9 cellular contexts compared by ENCODE assay signal in the genomic region with DNA sequence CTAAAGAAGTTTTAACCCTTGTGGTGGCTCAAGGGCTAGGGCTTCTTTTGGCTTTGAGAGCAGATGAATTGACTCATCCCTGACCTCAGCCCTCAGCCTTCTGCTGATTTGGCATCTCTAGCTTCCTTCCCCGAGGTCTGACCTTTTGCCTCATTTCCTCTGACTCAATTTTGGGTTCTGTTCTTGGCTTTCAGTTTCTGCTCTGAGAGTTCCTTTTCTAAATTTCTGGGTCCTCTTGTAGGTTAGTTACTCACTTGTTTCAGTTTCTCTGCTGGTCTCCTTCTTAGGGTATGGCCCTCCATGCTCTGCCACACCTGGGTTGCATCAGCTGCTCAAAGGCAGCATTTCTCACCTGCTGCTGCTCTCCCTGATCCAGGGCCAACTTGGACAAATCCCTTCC. TPM values are rescaled to one million over a fixed set of nuclear protein-coding genes. Genes with fewer than 3 reads are reported as not detected.
DNase-seq lines count a peak whose midpoint lies in the region; ATAC-seq, FAIRE-seq and TF ChIP-seq lines count a peak whose summit lies in the region.
"Had no signal": no experiment of that assay in that cellular context is flagged by ENCODE, and none has a peak within 500 bp of the region (broad histone marks: within the 10 kb centered on the region; RNA-seq: fewer than 3 reads in every experiment).

No MANE protein-coding gene starts in this region.

- H3K14ac ChIP-seq in H1 (ENCODE audit: insufficient read length) = no peak overlapping the region

- no peak overlapping the region for H3K27ac ChIP-seq in H1 (ENCODE audit: low read depth, low read length)
- no peak overlapping the region for H3K27ac ChIP-seq in pancreas
- H3K27ac ChIP-seq in thyroid gland = no peak overlapping the region
- H3K27ac ChIP-seq: VCaP had no signal

- no peak for TF ChIP-seq EP300 in H1 (IDR thresholded peaks at IDR 0.05; ENCODE audit: borderline replicate concordance in 1 of 2, low read depth in 2 of 2, low read length in 2 of 2)

- peak overlapping the region; percentile 87 for H3K27ac Mint-ChIP-seq in T-helper 17 cell

- H2BK20ac ChIP-seq in H1 (ENCODE audit: low read length) = no peak overlapping the region

- no peaks in the 10 kb centered on the region for H3K9me3 ChIP-seq in T-helper 17 cell (ENCODE audit: control insufficient read depth, low read length, poor library complexity, severe bottlenecking)
- no peaks in the 10 kb centered on the region for H3K9me3 ChIP-seq in H1 (ENCODE audit: insufficient read depth in 2 of 2, low read depth in 1 of 2, low read length in 1 of 2)
- no peaks in the 10 kb centered on the region for H3K9me3 ChIP-seq in pancreas
- no peaks in the 10 kb centered on the region for H3K9me3 ChIP-seq in thyroid gland

- WGBS in H1 (ENCODE audit: extremely low coverage in 1 of 2, insufficient coverage in 1 of 2, insufficient read length in 1 of 2, insufficient replicate concordance in 2 of 2, low coverage in 1 of 2, low lambda C conversion rate in 2 of 2, missing lambda C conversion rate in 1 of 2), 2 experiments = 88% methylated on average over 1 of the region's 1 CpG; no CpG with 5 or more reads in 1 of the 2 experiments
- WGBS in pancreas, 2 donors = 56 to 80% methylated on average over 1 of the region's 1 CpG
- WGBS in thyroid gland, 2 donors = 28 to 44% methylated on average over 1 of the region's 1 CpG

- peaks cover 7% of the 10 kb centered on the region for H3K27me3 Mint-ChIP-seq in T-helper 17 cell

- H3K79me1 ChIP-seq in H1 (ENCODE audit: low read depth, low read length) = no peaks in the 10 kb centered on the region

- no peak overlapping the region for H2BK120ac ChIP-seq in H1 (replicated peaks; ENCODE audit: low read depth, low read length)

- no peaks in the 10 kb centered on the region for H3K23me2 ChIP-seq in H1 (ENCODE audit: low read depth, low read length)

- H3K23ac ChIP-seq in H1 (ENCODE audit: insufficient read length) = no peak overlapping the region

- peak overlapping the region; percentile 63 for H3K4me3 Mint-ChIP-seq in T-helper 17 cell

- no peak overlapping the region for H3K4me3 ChIP-seq in GM06990 (replicated peaks; ENCODE audit: low read depth, low read length)
- no peak overlapping the region for H3K4me3 ChIP-seq in H1 (ENCODE audit: extremely low read depth in 1 of 4, insufficient read depth in 2 of 4, low read depth in 3 of 4, low read length in 4 of 4)
- no peak overlapping the region for H3K4me3 ChIP-seq in pancreas
- H3K4me3 ChIP-seq in thyroid gland (replicated peaks in 1 of 3) = no peak overlapping the region

- intact Hi-C loops in pancreas (cut with DNase I) (no loop called here), thyroid gland (cut with DNase I) (no loop called here)

- H2BK12ac ChIP-seq in H1 (ENCODE audit: low read depth, low read length) = peak overlapping the region; percentile 22; the same call in 1 of the 2 replicates

- H4K91ac ChIP-seq in H1 (replicated peaks; ENCODE audit: insufficient read length, low read length) = no peak overlapping the region

- no peak overlapping the region for H3K4me2 ChIP-seq in H1 (ENCODE audit: insufficient read depth in 1 of 2, low read depth in 2 of 2, low read length in 2 of 2)

- H3K36me3 ChIP-seq in GM06990 (ENCODE audit: control insufficient read depth, insufficient read depth, low read length) = no peaks in the 10 kb centered on the region
- no peaks in the 10 kb centered on the region for H3K36me3 ChIP-seq in H1 (ENCODE audit: control insufficient read depth in 2 of 4, insufficient read depth in 4 of 4, low read length in 3 of 4)
- no peaks in the 10 kb centered on the region for H3K36me3 ChIP-seq in pancreas
- H3K36me3 ChIP-seq in thyroid gland = no peaks in the 10 kb centered on the region

- peaks cover 5% of the 10 kb centered on the region for H3K4me1 Mint-ChIP-seq in T-helper 17 cell

- TF ChIP-seq CTCF in GM06990 (IDR thresholded peaks at IDR 0.05; ENCODE audit: insufficient read depth, low read length, poor library complexity, severe bottlenecking) = no peak
- no peak for TF ChIP-seq CTCF in H1 (IDR thresholded peaks at IDR 0.05; ENCODE audit: control extremely low read depth in 1 of 3, insufficient read depth in 1 of 3, low read depth in 1 of 3, low read length in 3 of 3)
- TF ChIP-seq CTCF in pancreas (IDR thresholded peaks at IDR 0.05) = no peak
- TF ChIP-seq CTCF in thyroid gland (IDR thresholded peaks at IDR 0.05) = no peak

- H2AFZ ChIP-seq in H1 (ENCODE audit: low read length) = peak overlapping the region; percentile 87

- H4K8ac ChIP-seq in H1 (ENCODE audit: extremely low read depth, insufficient read depth, low read length) = no peak overlapping the region

- H3K4me1 ChIP-seq in H1 (replicated peaks in 1 of 4; ENCODE audit: control insufficient read depth in 3 of 4, insufficient read depth in 4 of 4, low read length in 3 of 4) (peaks cover 0 to 4% (median 0%) of the 10 kb centered on the region in 4 experiments; a peak in 1 of 7 replicates), pancreas (no peaks in the 10 kb centered on the region), thyroid gland (no peaks in the 10 kb centered on the region)

- no peak overlapping the region for H3K4ac ChIP-seq in H1 (replicated peaks; ENCODE audit: insufficient read length, low read depth, low read length)

- no peak overlapping the region for H3K18ac ChIP-seq in H1 (ENCODE audit: extremely low read depth, low read length)

- POLR2A ChIA-PET in H1 (lab: Charles Lee; ENCODE audit: partially characterized antibody) = no interaction called here

- DNase-seq in GM06990 (ENCODE audit: extremely low read depth, insufficient read length) (peak; percentile 85), T-helper 17 cell (no peak), H1 (ENCODE audit: low read depth in 1 of 2, low spot score in 2 of 2) (no peak), pancreas (peak in 1 of 6 donors; percentile 34), thyroid gland (no peak), cortex of kidney (lab: John Stamatoyannopoulos, UW) (no peak)

- H2BK15ac ChIP-seq in H1 (ENCODE audit: low read length) = no peak overlapping the region

- no peak for TF ChIP-seq POLR2A in H1 (IDR thresholded peaks at IDR 0.05; ENCODE audit: control extremely low read depth in 1 of 2, low read depth in 2 of 2, low read length in 2 of 2)
- TF ChIP-seq POLR2A in thyroid gland (IDR thresholded peaks at IDR 0.05) = no peak

- H3K27me3 ChIP-seq in GM06990 (replicated peaks; ENCODE audit: control insufficient read depth, insufficient read depth, low read length) (no peaks in the 10 kb centered on the region), H1 (replicated peaks in 1 of 4; ENCODE audit: control insufficient read depth in 3 of 4, extremely low read depth in 1 of 4, insufficient read depth in 3 of 4, low read length in 3 of 4) (no peaks in the 10 kb centered on the region), pancreas (no peaks in the 10 kb centered on the region), thyroid gland (no peaks in the 10 kb centered on the region)

- CTCF ChIA-PET in H1 (lab: Charles Lee; ENCODE audit: partially characterized antibody) = no interaction called here

- H3K56ac ChIP-seq in H1 (replicated peaks; ENCODE audit: insufficient read length, low read depth, low read length) = no peak overlapping the region

- H3K79me2 ChIP-seq in H1 (ENCODE audit: control insufficient read depth in 1 of 2, insufficient read depth in 2 of 2, low read length in 2 of 2) = no peaks in the 10 kb centered on the region

- no peaks in the 10 kb centered on the region for H3K36me3 Mint-ChIP-seq in T-helper 17 cell (ENCODE audit: low read depth)

- no peak overlapping the region for H2BK5ac ChIP-seq in H1 (ENCODE audit: low read depth, low read length)

- no peak overlapping the region for H4K5ac ChIP-seq in H1 (ENCODE audit: insufficient read length, low read depth, low read length)

- H2AK5ac ChIP-seq in H1 (ENCODE audit: low read depth, low read length) = no peak overlapping the region

- no peak for TF ChIP-seq RAD21 in H1 (IDR thresholded peaks at IDR 0.05 in 1 of 2, conservative IDR thresholded peaks at IDR 0.05 in 1 of 2; ENCODE audit: low read depth in 2 of 2, low read length in 2 of 2)

- H3K9ac ChIP-seq in H1 (replicated peaks in 1 of 4; ENCODE audit: extremely low read depth in 1 of 4, low read depth in 3 of 4, low read length in 3 of 4) = no peak overlapping the region

- FAIRE-seq in H1 (lab: Jason Lieb, UNC) (peak; percentile 36), pancreas (lab: Jason Lieb, UNC) (no peak)

- ATAC-seq in GM21447 (IDR thresholded peaks at IDR 0.05; ENCODE audit: unreplicated experiment) = peak; percentile 98
- peak; percentile 99 for ATAC-seq in HG03571 (IDR thresholded peaks at IDR 0.05; ENCODE audit: unreplicated experiment)
- peak; percentile 62 for ATAC-seq in T-helper 17 cell
- peak in 3 of 4 donors; percentile 48 to 86 (median 86) for ATAC-seq in pancreas

- H4K20me1 ChIP-seq in H1 (replicated peaks in 1 of 2; ENCODE audit: control insufficient read depth in 1 of 2, insufficient read depth in 2 of 2, low read length in 2 of 2) = no peaks in the 10 kb centered on the region

TF ChIP-seq in H1, 55 proteins besides CTCF, POLR2A, EP300 and RAD21 (continues in another document):
- no peak for TF ChIP-seq SP2 (IDR thresholded peaks at IDR 0.05; ENCODE audit: low read length)
- no peak for TF ChIP-seq CBX5 (IDR thresholded peaks at IDR 0.05; ENCODE audit: low read depth, low read length)
- TF ChIP-seq RBBP5 (IDR thresholded peaks at IDR 0.05; ENCODE audit: borderline replicate concordance, low read depth, low read length) = no peak
- no peak for TF ChIP-seq TAF7 (optimal IDR thresholded peaks at IDR 0.05; ENCODE audit: borderline replicate concordance, low read depth, low read length)
- TF ChIP-seq JUND (IDR thresholded peaks at IDR 0.05; ENCODE audit: low read length) = no peak
- TF ChIP-seq KDM5A (IDR thresholded peaks at IDR 0.05; ENCODE audit: low read length) = no peak
- TF ChIP-seq FOSL1 (IDR thresholded peaks at IDR 0.05; ENCODE audit: insufficient read depth, low read depth, low read length) = no peak
- no peak for TF ChIP-seq GTF2F1 (IDR thresholded peaks at IDR 0.05; ENCODE audit: borderline replicate concordance, low read depth, low read length)
- no peak for TF ChIP-seq CEBPB (IDR thresholded peaks at IDR 0.05; ENCODE audit: low read depth, low read length)

RNA-seq across cellular contexts. Expression of a gene that starts 19.4 kb away (rescaled TPM):
- total RNA-seq in T-helper 17 cell = 100 to 1,000 TPM; 114 to 132 TPM
- total RNA-seq in H1 (2021; fragmentation: NEBNext Ultra II Directional; extraction: Animal tissue kit (Norgen Biotek cat#: 25700)) = 13.9 and 15.1 TPM in 2 replicates
- 2.2 and 5.0 TPM in 2 replicates for polyA plus RNA-seq in H1 (2011; rRNA removed)
- 3.4 TPM for polyA plus RNA-seq in H1 (2011; cell fraction: cytosol; rRNA removed)
- 2.7 TPM for polyA plus RNA-seq in H1 (2011; cell fraction: nucleus; rRNA removed)
- polyA plus RNA-seq in H1 (2012, experiment 1 of 2) = 3.9 to 6.8 TPM (median 4.7 TPM) in 4 replicates
- 0.64 TPM for polyA plus RNA-seq in H1 (2012, experiment 2 of 2)
- 8.7 TPM for polyA plus RNA-seq in H1 (2013, experiment 1 of 2)
- 9.3 TPM for polyA plus RNA-seq in H1 (2013, experiment 2 of 2)
- 10.4 and 17.6 TPM in 2 replicates for polyA minus RNA-seq in H1 (2011; rRNA and poly(A)+ RNA removed)
- 3.1 TPM for polyA minus RNA-seq in H1 (2011; cell fraction: cytosol; rRNA and poly(A)+ RNA removed)
- 13.0 TPM for polyA minus RNA-seq in H1 (2011; cell fraction: nucleus; rRNA and poly(A)+ RNA removed)
- total RNA-seq in pancreas = 1 to 10 TPM in 3 of 6 donors, under 1 TPM in 3; 0.23 to 3.7 (median 0.90) TPM
- polyA plus RNA-seq in pancreas = 1 to 10 TPM in 1 of 2 donors, under 1 TPM in 1; 0.80 to 1.1 TPM
- total RNA-seq in thyroid gland = 10 to 100 TPM in 3 of 4 donors, 1 to 10 TPM in 1; 9.6 to 21.3 (median 15.0) TPM
